Comparison of ENCODE assay signal across 21 cellular contexts in the genomic region with DNA sequence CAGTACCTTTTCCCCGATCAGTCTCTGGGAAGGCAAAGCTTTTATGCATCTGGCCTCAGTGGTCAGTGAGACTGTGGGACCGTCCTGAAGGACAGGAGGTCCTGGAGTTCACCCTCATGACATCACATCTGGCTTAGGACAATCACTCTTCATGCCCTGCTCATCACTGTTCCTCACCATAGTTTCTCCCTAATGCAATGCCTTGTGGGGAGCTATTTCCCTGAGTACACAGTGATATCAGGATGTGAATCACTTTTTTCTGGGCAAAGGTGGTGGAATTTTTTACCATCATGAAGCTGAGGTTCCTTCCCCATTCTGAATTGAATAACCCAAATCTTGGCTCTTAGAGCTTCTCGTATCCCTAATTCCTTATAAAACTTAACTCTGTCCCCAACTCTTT. TPM values are rescaled to one million over a fixed set of nuclear protein-coding genes. Genes with fewer than 3 reads are reported as not detected.
DNase-seq lines count a peak whose midpoint lies in the region; ATAC-seq, FAIRE-seq and TF ChIP-seq lines count a peak whose summit lies in the region.
"Had no signal": no experiment of that assay in that cellular context is flagged by ENCODE, and none has a peak within 500 bp of the region (broad histone marks: within the 10 kb centered on the region; RNA-seq: fewer than 3 reads in every experiment).

No MANE protein-coding gene starts in this region.

- peaks cover 19% of the 10 kb centered on the region for H3K27me3 Mint-ChIP-seq in neural progenitor cell (ENCODE audit: insufficient read depth, low read depth)

- H3K9me2 ChIP-seq in PC-9 (ENCODE audit: insufficient read depth), result no peaks in the 10 kb centered on the region

- H3K4me2 ChIP-seq in PC-9 (peak overlapping the region; percentile 44; the same call in 1 of the 2 replicates), neural progenitor cell (no peak overlapping the region)
- H3K4me2 ChIP-seq: BLaER1 had no signal

- H3K4me3 Mint-ChIP-seq in neural progenitor cell, result peak overlapping the region; percentile 64
- H3K4me3 Mint-ChIP-seq: CD8-positive, alpha-beta T cell had no signal

- no peak for DNase-seq in GM12891 (ENCODE audit: insufficient read length, low spot score)
- peak in 1 of 2 experiments; percentile 62 for DNase-seq in PC-9
- peak; percentile 29 for DNase-seq in epithelial cell of esophagus (ENCODE audit: low read depth)
- no peak for DNase-seq in neural progenitor cell (ENCODE audit: low spot score)
- DNase-seq in DMS79 (lab: John Stamatoyannopoulos, UW), result no peak
- DNase-seq: Calu3; CD8-positive, alpha-beta T cell; DMS53; HCEC 1CT; KG1; NCI-H1417 treated with DMSO at 0.1 percent for 48 hours; NCI-H187 treated with DMSO at 0.1 percent for 48 hours; NCI-H2227 treated with DMSO at 0.1 percent for 48 hours; NCI-H524; NCI-H82; SJCRH30 had no signal

- ATAC-seq in GM18520 (IDR thresholded peaks at IDR 0.05; ENCODE audit: unreplicated experiment) (no peak), GM21367 (IDR thresholded peaks at IDR 0.05; ENCODE audit: unreplicated experiment) (no peak)
- ATAC-seq: CD8-positive, alpha-beta T cell; HepG2 had no signal

- intact Hi-C loops in PC-9 (cut with micrococcal nuclease; ENCODE audit: unreplicated experiment), result no loop called here

- peak; percentile 23 for FAIRE-seq in GM12891 (lab: Jason Lieb, UNC)
- FAIRE-seq: HepG2 had no signal

- H3K9me3 Mint-ChIP-seq in neural progenitor cell, result peaks cover 5% of the 10 kb centered on the region
- H3K9me3 Mint-ChIP-seq: CD8-positive, alpha-beta T cell had no signal

- no peak overlapping the region for H3K4me3 ChIP-seq in PC-9
- H3K4me3 ChIP-seq in epithelial cell of esophagus (ENCODE audit: low read length), result no peak overlapping the region
- no peak overlapping the region for H3K4me3 ChIP-seq in neural progenitor cell
- H3K4me3 ChIP-seq: BLaER1, SJCRH30 had no signal

- BruUV-seq in PC-9 (replicated peaks; lab: Mats Ljungman, UMichigan), result no TSS peak

- CTCF ChIA-PET in PC-9 (lab: Charles Lee), result no interaction called here

- H3K27me3 ChIP-seq in PC-9 (ENCODE audit: insufficient read depth, low read depth) (no peaks in the 10 kb centered on the region), neural progenitor cell (peaks cover 30% of the 10 kb centered on the region)
- H3K27me3 ChIP-seq: BLaER1, SJCRH30 had no signal

- H3K36me3 Mint-ChIP-seq in neural progenitor cell, result peaks cover 3% of the 10 kb centered on the region

- peaks cover 15% of the 10 kb centered on the region for H3K4me1 Mint-ChIP-seq in neural progenitor cell

- TF ChIP-seq CTCF in PC-9 (conservative IDR thresholded peaks at IDR 0.05), result no peak
- TF ChIP-seq CTCF in epithelial cell of esophagus (IDR thresholded peaks at IDR 0.05; ENCODE audit: insufficient read depth, low read depth, low read length, missing control alignments), result no peak
- no peak for TF ChIP-seq CTCF in neural progenitor cell (IDR thresholded peaks at IDR 0.05)

- H3F3A ChIP-seq in PC-9 (ENCODE audit: insufficient read depth, low read depth), result peaks cover 45% of the 10 kb centered on the region
- H3F3A ChIP-seq in neural progenitor cell (ENCODE audit: low read depth), result peaks cover 19% of the 10 kb centered on the region

- H3K27ac Mint-ChIP-seq in neural progenitor cell, result no peak overlapping the region
- H3K27ac Mint-ChIP-seq: CD8-positive, alpha-beta T cell had no signal

- H2AFZ ChIP-seq in PC-9 (no peak overlapping the region), neural progenitor cell (replicated peaks) (no peak overlapping the region)

- H3K9ac ChIP-seq in neural progenitor cell, result no peak overlapping the region
- H3K9ac ChIP-seq: BLaER1 had no signal

- H3K4me1 ChIP-seq in PC-9 (replicated peaks; ENCODE audit: insufficient read depth) (peaks cover 31% of the 10 kb centered on the region), neural progenitor cell (peaks cover 4% of the 10 kb centered on the region)

- H3K79me2 ChIP-seq in PC-9 (ENCODE audit: low read depth) (no peaks in the 10 kb centered on the region), neural progenitor cell (ENCODE audit: low read depth) (no peaks in the 10 kb centered on the region)

- H3K36me3 ChIP-seq in PC-9 (ENCODE audit: low read depth) (no peaks in the 10 kb centered on the region), neural progenitor cell (no peaks in the 10 kb centered on the region)
- H3K36me3 ChIP-seq: BLaER1, SJCRH30 had no signal

- H3K9me3 ChIP-seq in PC-9 (ENCODE audit: insufficient read depth, low read depth), result no peaks in the 10 kb centered on the region; the same call in 1 of the 2 replicates
- H3K9me3 ChIP-seq in neural progenitor cell (ENCODE audit: low read depth), result no peaks in the 10 kb centered on the region
- H3K9me3 ChIP-seq: BLaER1, SJCRH30 had no signal

- POLR2A ChIA-PET in PC-9 (lab: Charles Lee; ENCODE audit: unreplicated experiment), result no interaction called here

- no peak for TF ChIP-seq POLR2A in GM12891 (IDR thresholded peaks at IDR 0.05; ENCODE audit: low read depth, low read length)

- H4K20me1 ChIP-seq in PC-9 (ENCODE audit: insufficient read depth) (no peaks in the 10 kb centered on the region), neural progenitor cell (ENCODE audit: low read depth) (no peaks in the 10 kb centered on the region)
- H4K20me1 ChIP-seq: BLaER1 had no signal

- H3K27ac ChIP-seq in PC-9, result no peak overlapping the region
- no peak overlapping the region for H3K27ac ChIP-seq in neural progenitor cell
- H3K27ac ChIP-seq: BLaER1, SJCRH30 had no signal

TF ChIP-seq in GM12891, 5 proteins besides CTCF, POLR2A, EP300 and RAD21:
- TF ChIP-seq POU2F2 (IDR thresholded peaks at IDR 0.05; ENCODE audit: low read depth, low read length) (no peak), SPI1 (IDR thresholded peaks at IDR 0.05; ENCODE audit: low read depth, low read length) (no peak), POLR2AphosphoS5 (IDR thresholded peaks at IDR 0.05; ENCODE audit: low read depth, low read length) (no peak), TAF1 (IDR thresholded peaks at IDR 0.05; ENCODE audit: low read depth, low read length) (no peak), PAX5 (IDR thresholded peaks at IDR 0.05; ENCODE audit: insufficient read depth, low read length, severe bottlenecking) (no peak)

RNA-seq across cellular contexts. Expression of gene CFAP126, which starts 34.8 kb away (rescaled TPM):
- not detected for polyA plus RNA-seq in GM12891 (2012; ENCODE audit: low read depth, missing spikeins)
- 1.5 TPM in 1 of 2 replicates, not detected in the other for total RNA-seq in PC-9 (2021)
- not detected in 2 replicates for total RNA-seq in neural progenitor cell (ENCODE audit: low replicate concordance)
- total RNA-seq: A673; Calu3; CD8-positive, alpha-beta T cell; HepG2; SJCRH30 had no signal
- polyA plus RNA-seq: HepG2 had no signal
